ENCODE assay signal across 34 cellular contexts in genomic region chrX:113048480-113048879, GRCh38.
"Had no signal": no experiment of that assay in that cellular context is flagged by ENCODE, and none has a peak within 500 bp of the region (broad histone marks: within the 10 kb centered on the region; RNA-seq: fewer than 3 reads in every experiment).

No MANE protein-coding gene starts in this region.

- H3K9me3 ChIP-seq: MG63 had no signal

- H3K27me3 ChIP-seq: MG63 had no signal

- H3K4me3 ChIP-seq: MG63 had no signal

- DNase-seq: Karpas-422, Kasumi-1, MG63, MM.1S, MV-4-11, NCI-H1048, NCI-H1092, NCI-H1092 treated with DMSO at 0.1 percent for 48 hours, NCI-H1105, NCI-H1105 treated with DMSO at 0.1 percent for 48 hours, NCI-H1417, NCI-H1417 treated with DMSO at 0.1 percent for 48 hours, NCI-H1436, NCI-H1436 treated with DMSO at 0.1 percent for 48 hours, NCI-H146, NCI-H1694, NCI-H1694 treated with DMSO at 0.1 percent for 48 hours, NCI-H187, NCI-H187 treated with DMSO at 0.1 percent for 48 hours, NCI-H1930, NCI-H2029, NCI-H2029 treated with DMSO at 0.1 percent for 48 hours, NCI-H2081, NCI-H2081 treated with DMSO at 0.1 percent for 48 hours, NCI-H2107, NCI-H2171, NCI-H2171 treated with DMSO at 0.1 percent for 48 hours, NCI-H2227 treated with DMSO at 0.1 percent for 48 hours, NCI-H226, NCI-H345, NCI-H446, NCI-H446 treated with DMSO at 0.1 percent for 48 hours, NCI-H510A, NCI-H510A treated with DMSO at 0.1 percent for 48 hours had no signal

- H3K36me3 ChIP-seq: MG63 had no signal
